21 cellular contexts compared by ENCODE assay signal in the genomic region with DNA sequence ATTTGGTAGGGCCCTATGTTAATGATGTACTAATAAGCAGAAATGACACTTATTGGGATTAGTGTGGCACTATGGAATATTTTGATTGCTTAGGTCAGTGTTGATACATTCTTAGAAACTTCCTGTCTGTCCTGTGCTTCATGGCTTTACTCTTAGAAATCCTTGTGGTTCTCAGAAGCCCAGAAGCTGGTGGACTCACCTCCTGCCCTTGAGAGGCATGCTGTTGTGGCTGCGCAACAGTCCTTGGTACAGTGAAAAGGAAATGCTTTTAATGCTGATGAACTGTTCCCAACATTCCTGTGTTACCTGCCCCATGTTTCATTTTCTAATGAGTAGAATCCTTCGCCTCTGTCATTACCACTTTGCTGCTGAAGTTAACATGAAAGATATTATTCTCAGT. TPM values are rescaled to one million over a fixed set of nuclear protein-coding genes. Genes with fewer than 3 reads are reported as not detected.
"Had no signal": no experiment of that assay in that cellular context is flagged by ENCODE, and none has a peak within 500 bp of the region (broad histone marks: within the 10 kb centered on the region; RNA-seq: fewer than 3 reads in every experiment).

No MANE protein-coding gene starts in this region.

- H3K36me3 ChIP-seq: right atrium auricular region, thyroid gland, vagina had no signal

- DNase-seq: dorsolateral prefrontal cortex; effector CD8-positive, alpha-beta T cell; heart left ventricle; hippocampal formation; kidney glomerular epithelial cell; mucosa of descending colon; naive thymus-derived CD8-positive, alpha-beta T cell; posterior cingulate gyrus; stimulated activated CD4-positive, alpha-beta T cell treated with anti-CD3 and anti-CD28 coated beads, Interleukin-2, amount 100 ng/mL, for 48 hours; stimulated activated naive CD8-positive, alpha-beta T cell treated with anti-CD3 and anti-CD28 coated beads, Interleukin-15, Interleukin-2, amounts not matched to agents 100 U/mL and 50 U/mL, for 24 hours; thyroid gland; upper lobe of left lung had no signal

- H3K27ac ChIP-seq: coronary artery, dorsolateral prefrontal cortex, heart left ventricle, right atrium auricular region, suprapubic skin, thyroid gland, upper lobe of left lung, vagina had no signal

- H3K4me2 ChIP-seq: smooth muscle cell had no signal

- H3K4me1 ChIP-seq: suprapubic skin, thyroid gland, upper lobe of left lung, vagina had no signal

- H3K27me3 ChIP-seq: dorsolateral prefrontal cortex, heart left ventricle, right atrium auricular region, suprapubic skin, thyroid gland, upper lobe of left lung, vagina had no signal

- H3K4me3 ChIP-seq: coronary artery, dorsolateral prefrontal cortex, heart left ventricle, mucosa of descending colon, right atrium auricular region, smooth muscle cell, suprapubic skin, thyroid gland, upper lobe of left lung, vagina had no signal

- H3K9me3 ChIP-seq: heart left ventricle, mucosa of descending colon, right atrium auricular region, suprapubic skin, thyroid gland, upper lobe of left lung, vagina had no signal

RNA-seq across cellular contexts. Expression of a gene that starts 52.4 kb away (rescaled TPM):
- total RNA-seq: frontal cortex, lung microvascular endothelial cell, osteocyte, vagina had no signal
- polyA plus RNA-seq: fibroblast of lung had no signal
